Comparison of ENCODE assay signal across 28 cellular contexts in genomic region chr10:104368406-104368805, GRCh38. TPM values are rescaled to one million over a fixed set of nuclear protein-coding genes. Genes with fewer than 3 reads are reported as not detected.
"Had no signal": no experiment of that assay in that cellular context is flagged by ENCODE, and none has a peak within 500 bp of the region (broad histone marks: within the 10 kb centered on the region; RNA-seq: fewer than 3 reads in every experiment).

No MANE protein-coding gene starts in this region.

- H3K4me3 Mint-ChIP-seq: activated B cell treated with CpG ODN at 0.5 μM for 24 hours; activated CD4-positive, alpha-beta T cell treated with anti-CD3 and anti-CD28 coated beads, Interleukin-2, amount 10 ng/mL, durations not matched to agents 24 days and 14 days; activated naive CD8-positive, alpha-beta T cell treated with anti-CD3 and anti-CD28 coated beads, Interleukin-2, amount 50 U/mL, for 24 hours; activated T-cell treated with anti-CD3 and anti-CD28 coated beads, Interleukin-2, amount 50 U/mL, for 4 hours; T-helper 1 cell treated with Interleukin-12 subunit alpha and Interleukin-12 subunit beta and Interleukin-4 antibody, amounts not matched to agents 30 μg/mL and 1 μg/mL, for 36 hours had no signal

- H3K9me3 Mint-ChIP-seq: activated B cell treated with CpG ODN at 0.5 μM for 24 hours; activated CD4-positive, alpha-beta T cell treated with anti-CD3 and anti-CD28 coated beads, Interleukin-2, amount 10 ng/mL, durations not matched to agents 24 days and 14 days; activated naive CD4-positive, alpha-beta T cell treated with anti-CD3 and anti-CD28 coated beads, Interleukin-2, amount 50 U/mL, for 72 hours; activated naive CD8-positive, alpha-beta T cell treated with anti-CD3 and anti-CD28 coated beads, Interleukin-2, amount 50 U/mL, for 24 hours; activated T-cell treated with anti-CD3 and anti-CD28 coated beads, Interleukin-2, amount 50 U/mL, for 4 hours had no signal

- H3K27ac Mint-ChIP-seq: activated B cell treated with CpG ODN at 0.5 μM for 24 hours; activated CD4-positive, alpha-beta T cell treated with anti-CD3 and anti-CD28 coated beads, Interleukin-2, amount 10 ng/mL, durations not matched to agents 24 days and 14 days; activated naive CD4-positive, alpha-beta T cell treated with anti-CD3 and anti-CD28 coated beads, Interleukin-2, amount 50 U/mL, for 72 hours; activated naive CD8-positive, alpha-beta T cell treated with anti-CD3 and anti-CD28 coated beads, Interleukin-2, amount 50 U/mL, for 24 hours; T-helper 1 cell treated with Interleukin-12 subunit alpha and Interleukin-12 subunit beta and Interleukin-4 antibody, amounts not matched to agents 30 μg/mL and 1 μg/mL, for 36 hours had no signal

- H3K4me1 ChIP-seq: ascending aorta, Peyer's patch, SJSA1 had no signal

- H3K4me3 ChIP-seq: ascending aorta, cardiac muscle cell, Peyer's patch, SJSA1 had no signal

- H3K27me3 Mint-ChIP-seq: brain had no signal

- H3K36me3 ChIP-seq: ascending aorta, cardiac muscle cell, Peyer's patch, SJSA1 had no signal

- H3K27me3 ChIP-seq: ascending aorta, cardiac muscle cell, Peyer's patch had no signal

- H3K27ac ChIP-seq: ascending aorta, cardiac muscle cell, Peyer's patch, RWPE1, SJSA1 had no signal

- H3K4me1 Mint-ChIP-seq: activated B cell treated with CpG ODN at 0.5 μM for 24 hours; activated CD4-positive, alpha-beta T cell treated with anti-CD3 and anti-CD28 coated beads, Interleukin-2, amount 10 ng/mL, durations not matched to agents 24 days and 14 days; activated naive CD8-positive, alpha-beta T cell treated with anti-CD3 and anti-CD28 coated beads, Interleukin-2, amount 50 U/mL, for 24 hours had no signal

- DNase-seq: activated B cell treated with CpG ODN at 0.5 μM for 24 hours; activated CD4-positive, alpha-beta T cell treated with anti-CD3 and anti-CD28 coated beads for 1 hour; activated CD4-positive, alpha-beta T cell treated with anti-CD3 and anti-CD28 coated beads, Interleukin-2, amount 10 ng/mL, durations not matched to agents 24 days and 14 days; activated CD4-positive, alpha-beta T cell treated with anti-CD3 and anti-CD28 coated beads, Interleukin-2, amount 50 U/mL, for 48 hours; activated CD8-positive, alpha-beta memory T cell treated with anti-CD3 and anti-CD28 coated beads for 24 hours; activated effector memory CD4-positive, alpha-beta T cell treated with anti-CD3 and anti-CD28 coated beads, Interleukin-2, amount 50 U/mL, for 16 hours; activated naive CD4-positive, alpha-beta T cell treated with Interleukin-2 at 50 U/mL for 16 hours; activated naive CD8-positive, alpha-beta T cell treated with anti-CD3 and anti-CD28 coated beads, Interleukin-2, amount 50 U/mL, for 24 hours; activated T-cell treated with anti-CD3 and anti-CD28 coated beads, Interleukin-2, amount 50 U/mL, for 4 hours; amniotic stem cell; IMR-90; Kasumi-1; KBM-7; NCI-H1048; NCI-H1694 treated with DMSO at 0.1 percent for 48 hours; NCI-H2029 treated with DMSO at 0.1 percent for 48 hours; NCI-H2227 treated with DMSO at 0.1 percent for 48 hours; NCI-H446 treated with DMSO at 0.1 percent for 48 hours; NK-92 treated with Interleukin-12 subunit alpha and Interleukin-12 subunit beta, amount 100 ng/mL, for 24 hours; Peyer's patch; Right ventricle myocardium superior had no signal

RNA-seq across cellular contexts. Expression of gene CFAP58, which starts 14.8 kb away (rescaled TPM):
- total RNA-seq: activated B cell treated with CpG ODN at 0.5 μM for 24 hours; activated T-cell treated with anti-CD3 and anti-CD28 coated beads, Interleukin-2, amount 50 U/mL, for 4 hours; ascending aorta had no signal
